In the genomic region with DNA sequence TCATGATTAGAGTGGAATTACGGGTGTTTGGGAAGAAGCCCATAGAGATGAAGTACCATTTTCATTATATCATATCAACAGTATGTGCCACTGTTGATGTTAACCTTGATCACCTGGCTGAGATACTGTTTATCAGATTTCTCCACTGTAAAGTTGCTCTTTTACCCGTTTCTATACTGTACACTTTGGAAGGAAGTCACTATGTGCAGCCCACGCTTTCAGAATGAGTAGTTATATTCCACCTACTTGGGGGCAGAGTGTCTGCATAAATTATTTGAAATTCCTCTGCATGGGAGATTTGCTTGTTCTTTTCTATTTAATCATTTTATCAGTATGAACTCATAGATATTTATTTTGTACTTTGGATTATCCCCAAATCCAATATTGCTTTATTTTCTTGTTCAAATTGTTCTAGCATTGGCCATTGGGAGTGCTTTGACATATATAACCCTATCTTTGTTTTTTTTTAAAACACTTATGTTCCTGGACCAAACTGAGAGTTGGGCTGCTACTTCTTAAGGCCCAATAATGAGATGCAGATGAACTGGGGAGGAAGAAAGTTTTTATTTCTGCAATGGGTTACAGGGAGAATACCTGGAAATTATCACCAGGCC, we compare ENCODE assay signal across 7 cellular contexts.
DNase-seq lines count a peak whose midpoint lies in the region; ATAC-seq and TF ChIP-seq lines count a peak whose summit lies in the region.
"Not testable (repeated sequence)": the region's sequence is repeated elsewhere in the genome, so short reads cannot be mapped to it uniquely, and the experiment has no call there.

No MANE protein-coding gene starts in this region.

- H3K27me3 ChIP-seq in CD4-positive, alpha-beta T cell (ENCODE audit: control insufficient read depth, insufficient read depth, low read length); endodermal cell (ENCODE audit: control insufficient read depth, insufficient read depth, low read length, poor library complexity, severe bottlenecking): not testable (repeated sequence)

- not testable (repeated sequence) for H3K27ac ChIP-seq in CD4-positive, alpha-beta T cell (ENCODE audit: low read depth, low read length); endodermal cell (ENCODE audit: low read depth, low read length)

- not testable (repeated sequence) for H3K4me3 Mint-ChIP-seq in CD4-positive, alpha-beta T cell; activated T-cell treated with anti-CD3 and anti-CD28 coated beads, Interleukin-2, amount 50 U/mL, for 24 hours; activated naive CD4-positive, alpha-beta T cell treated with anti-CD3 and anti-CD28 coated beads for 36 hours; endodermal cell; stimulated activated memory B cell treated with anti-CD40 and anti-IgM and Interleukin-4, amounts not matched to agents 10 μg/mL and 1 μg/mL and 100 μg/mL, for 72 hours

- H3K27ac Mint-ChIP-seq in CD4-positive, alpha-beta T cell, result peak overlapping the region; percentile 10
- peak overlapping the region; percentile 71 for H3K27ac Mint-ChIP-seq in activated T-cell treated with anti-CD3 and anti-CD28 coated beads, Interleukin-2, amount 50 U/mL, for 24 hours
- H3K27ac Mint-ChIP-seq in activated naive CD4-positive, alpha-beta T cell treated with anti-CD3 and anti-CD28 coated beads for 36 hours, result peak overlapping the region; percentile 1
- H3K27ac Mint-ChIP-seq in endodermal cell; stimulated activated memory B cell treated with anti-CD40 and anti-IgM and Interleukin-4, amounts not matched to agents 10 μg/mL and 1 μg/mL and 100 μg/mL, for 72 hours: not testable (repeated sequence)

- H3K4me1 ChIP-seq in endodermal cell (ENCODE audit: control insufficient read depth, insufficient read depth, low read length), result not testable (repeated sequence)

- H3K36me3 Mint-ChIP-seq in CD4-positive, alpha-beta T cell (ENCODE audit: low read depth), result peaks cover 12% of the 10 kb centered on the region
- H3K36me3 Mint-ChIP-seq in activated T-cell treated with anti-CD3 and anti-CD28 coated beads, Interleukin-2, amount 50 U/mL, for 24 hours (ENCODE audit: low read depth), result peaks cover 26% of the 10 kb centered on the region
- not testable (repeated sequence) for H3K36me3 Mint-ChIP-seq in activated naive CD4-positive, alpha-beta T cell treated with anti-CD3 and anti-CD28 coated beads for 36 hours (ENCODE audit: low read depth)
- peaks cover 15% of the 10 kb centered on the region for H3K36me3 Mint-ChIP-seq in endodermal cell (ENCODE audit: low read depth)
- H3K36me3 Mint-ChIP-seq in stimulated activated memory B cell treated with anti-CD40 and anti-IgM and Interleukin-4, amounts not matched to agents 10 μg/mL and 1 μg/mL and 100 μg/mL, for 72 hours, result peaks cover 14% of the 10 kb centered on the region

- intact Hi-C loops in CD4-positive, alpha-beta T cell (cut with DNase I, micrococcal nuclease); activated naive CD4-positive, alpha-beta T cell treated with anti-CD3 and anti-CD28 coated beads for 36 hours (cut with micrococcal nuclease): not testable (repeated sequence)

- not testable (repeated sequence) for H3K27me3 Mint-ChIP-seq in CD4-positive, alpha-beta T cell; activated T-cell treated with anti-CD3 and anti-CD28 coated beads, Interleukin-2, amount 50 U/mL, for 24 hours; activated naive CD4-positive, alpha-beta T cell treated with anti-CD3 and anti-CD28 coated beads for 36 hours (ENCODE audit: low read depth); endodermal cell (ENCODE audit: insufficient read depth); stimulated activated memory B cell treated with anti-CD40 and anti-IgM and Interleukin-4, amounts not matched to agents 10 μg/mL and 1 μg/mL and 100 μg/mL, for 72 hours

- not testable (repeated sequence) for DNase-seq in CD4-positive, alpha-beta T cell; activated T-cell treated with anti-CD3 and anti-CD28 coated beads, Interleukin-2, amount 50 U/mL, for 24 hours; activated naive CD4-positive, alpha-beta T cell treated with anti-CD3 and anti-CD28 coated beads for 36 hours; endodermal cell

- not testable (repeated sequence) for H3K9me3 Mint-ChIP-seq in CD4-positive, alpha-beta T cell; activated T-cell treated with anti-CD3 and anti-CD28 coated beads, Interleukin-2, amount 50 U/mL, for 24 hours; activated naive CD4-positive, alpha-beta T cell treated with anti-CD3 and anti-CD28 coated beads for 36 hours; endodermal cell; stimulated activated memory B cell treated with anti-CD40 and anti-IgM and Interleukin-4, amounts not matched to agents 10 μg/mL and 1 μg/mL and 100 μg/mL, for 72 hours

- H3K4me3 ChIP-seq in endodermal cell (ENCODE audit: low read length), result peak overlapping the region; percentile 17

- CTCF ChIA-PET in CD4-positive, alpha-beta T cell (lab: Charles Lee); activated naive CD4-positive, alpha-beta T cell treated with anti-CD3 and anti-CD28 coated beads for 36 hours (lab: Charles Lee): not testable (repeated sequence)

- 100% methylated on average over 3 of the region's 3 CpGs; no CpG with 5 or more reads in 1 of the 2 experiments for WGBS in endodermal cell (ENCODE audit: insufficient coverage in 1 of 2, insufficient read length in 1 of 2), 2 experiments

- H3K9ac ChIP-seq in endodermal cell (ENCODE audit: extremely low read depth, low read length, poor library complexity, severe bottlenecking), result not testable (repeated sequence)

- POLR2A ChIA-PET in CD4-positive, alpha-beta T cell (lab: Charles Lee), result not testable (repeated sequence)

- peaks cover 28% of the 10 kb centered on the region for H3K4me1 Mint-ChIP-seq in CD4-positive, alpha-beta T cell (ENCODE audit: low read depth)
- H3K4me1 Mint-ChIP-seq in activated T-cell treated with anti-CD3 and anti-CD28 coated beads, Interleukin-2, amount 50 U/mL, for 24 hours (ENCODE audit: low read depth), result peaks cover 30% of the 10 kb centered on the region
- H3K4me1 Mint-ChIP-seq in activated naive CD4-positive, alpha-beta T cell treated with anti-CD3 and anti-CD28 coated beads for 36 hours (ENCODE audit: low read depth), result peaks cover 13% of the 10 kb centered on the region
- H3K4me1 Mint-ChIP-seq in endodermal cell, result not testable (repeated sequence)
- peaks cover 20% of the 10 kb centered on the region for H3K4me1 Mint-ChIP-seq in stimulated activated memory B cell treated with anti-CD40 and anti-IgM and Interleukin-4, amounts not matched to agents 10 μg/mL and 1 μg/mL and 100 μg/mL, for 72 hours

- not testable (repeated sequence) for TF ChIP-seq CTCF in CD4-positive, alpha-beta T cell (IDR thresholded peaks at IDR 0.05); endodermal cell (conservative IDR thresholded peaks at IDR 0.05)

- not testable (repeated sequence) for H3K36me3 ChIP-seq in endodermal cell (ENCODE audit: control insufficient read depth, insufficient read depth, low read length)

- not testable (repeated sequence) for ATAC-seq in CD4-positive, alpha-beta T cell (ENCODE audit: poor library complexity)
- peak; percentile 54 for ATAC-seq in HG03095 (IDR thresholded peaks at IDR 0.05; ENCODE audit: unreplicated experiment)
- peak; percentile 48 to 81 for ATAC-seq in activated CD4-positive, CD25-positive, alpha-beta regulatory T cell treated with anti-CD3 and anti-CD28 coated beads, Interleukin-2, amount 50 U/mL, for 24 hours
- peak; percentile 56 for ATAC-seq in stimulated activated memory B cell treated with anti-CD40 and anti-IgM and Interleukin-4, amounts not matched to agents 10 μg/mL and 1 μg/mL and 100 μg/mL, for 72 hours

- H3K9me3 ChIP-seq in CD4-positive, alpha-beta T cell (ENCODE audit: control insufficient read depth, low read length); endodermal cell (ENCODE audit: control insufficient read depth, low read length): not testable (repeated sequence)
